Comparison of ENCODE assay signal across 1 cellular context in the genomic region with DNA sequence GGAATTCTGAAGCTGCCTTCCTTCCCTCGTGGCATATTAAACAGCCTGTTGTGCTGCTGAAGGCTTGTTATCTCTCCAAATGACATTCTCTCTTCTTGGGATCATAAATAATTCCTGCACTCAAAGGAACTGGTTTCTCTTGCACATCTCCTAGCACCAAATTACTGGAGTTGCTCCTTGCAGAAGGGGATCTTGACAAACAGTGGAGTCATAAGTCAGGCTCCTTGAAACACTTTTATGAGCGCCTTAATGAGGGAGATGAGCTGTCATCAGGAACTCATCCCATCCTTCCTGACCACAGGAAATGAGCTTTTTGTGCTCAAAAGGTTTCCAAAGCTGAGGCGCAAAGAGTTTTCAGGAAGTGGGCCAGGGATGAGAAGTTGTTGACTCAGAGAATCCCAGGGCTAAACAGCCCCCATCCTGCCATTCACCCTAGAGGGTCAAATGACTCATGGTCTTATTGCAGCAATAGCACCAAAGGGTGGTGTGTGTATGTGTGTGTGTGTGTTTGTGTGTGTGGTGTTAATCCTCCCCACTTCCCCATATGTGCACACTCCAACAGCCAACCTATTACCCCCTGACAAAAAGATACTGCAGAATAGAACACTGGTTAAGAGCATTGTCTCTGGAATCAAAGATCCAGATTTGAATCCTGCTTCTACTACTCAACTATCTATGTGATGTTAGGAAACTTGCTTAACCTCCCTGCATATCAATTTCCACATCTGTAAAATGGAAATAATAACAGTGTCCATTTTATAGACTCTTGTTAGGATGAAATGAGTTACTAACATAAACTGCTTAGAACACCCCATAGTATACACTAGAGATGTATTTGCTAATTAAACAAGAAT.
A peak's percentile ranks its signal among the peaks of the same experiment; 100 is the strongest.
TF ChIP-seq lines count a peak whose summit lies in the region.

No MANE protein-coding gene starts in this region.

TF ChIP-seq in SK-N-SH, 30 proteins besides CTCF, POLR2A, EP300 and RAD21 (continued from another document):
- TF ChIP-seq, protein P1, sequence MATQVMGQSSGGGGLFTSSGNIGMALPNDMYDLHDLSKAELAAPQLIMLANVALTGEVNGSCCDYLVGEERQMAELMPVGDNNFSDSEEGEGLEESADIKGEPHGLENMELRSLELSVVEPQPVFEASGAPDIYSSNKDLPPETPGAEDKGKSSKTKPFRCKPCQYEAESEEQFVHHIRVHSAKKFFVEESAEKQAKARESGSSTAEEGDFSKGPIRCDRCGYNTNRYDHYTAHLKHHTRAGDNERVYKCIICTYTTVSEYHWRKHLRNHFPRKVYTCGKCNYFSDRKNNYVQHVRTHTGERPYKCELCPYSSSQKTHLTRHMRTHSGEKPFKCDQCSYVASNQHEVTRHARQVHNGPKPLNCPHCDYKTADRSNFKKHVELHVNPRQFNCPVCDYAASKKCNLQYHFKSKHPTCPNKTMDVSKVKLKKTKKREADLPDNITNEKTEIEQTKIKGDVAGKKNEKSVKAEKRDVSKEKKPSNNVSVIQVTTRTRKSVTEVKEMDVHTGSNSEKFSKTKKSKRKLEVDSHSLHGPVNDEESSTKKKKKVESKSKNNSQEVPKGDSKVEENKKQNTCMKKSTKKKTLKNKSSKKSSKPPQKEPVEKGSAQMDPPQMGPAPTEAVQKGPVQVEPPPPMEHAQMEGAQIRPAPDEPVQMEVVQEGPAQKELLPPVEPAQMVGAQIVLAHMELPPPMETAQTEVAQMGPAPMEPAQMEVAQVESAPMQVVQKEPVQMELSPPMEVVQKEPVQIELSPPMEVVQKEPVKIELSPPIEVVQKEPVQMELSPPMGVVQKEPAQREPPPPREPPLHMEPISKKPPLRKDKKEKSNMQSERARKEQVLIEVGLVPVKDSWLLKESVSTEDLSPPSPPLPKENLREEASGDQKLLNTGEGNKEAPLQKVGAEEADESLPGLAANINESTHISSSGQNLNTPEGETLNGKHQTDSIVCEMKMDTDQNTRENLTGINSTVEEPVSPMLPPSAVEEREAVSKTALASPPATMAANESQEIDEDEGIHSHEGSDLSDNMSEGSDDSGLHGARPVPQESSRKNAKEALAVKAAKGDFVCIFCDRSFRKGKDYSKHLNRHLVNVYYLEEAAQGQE (IDR thresholded peaks at IDR 0.05; ENCODE audit: low read depth, low read length) = peak; percentile 70; the same call in 1 of the 2 replicates
- TF ChIP-seq NFIC (IDR thresholded peaks at IDR 0.05; ENCODE audit: borderline replicate concordance) (peak; percentile 85), RCOR1 (IDR thresholded peaks at IDR 0.05; ENCODE audit: low read length) (no peak), TEAD4 (IDR thresholded peaks at IDR 0.05; ENCODE audit: borderline replicate concordance, insufficient read depth) (peak; percentile 96), FOXM1 (IDR thresholded peaks at IDR 0.05; ENCODE audit: low read depth) (peak; percentile 81; the same call in 1 of the 2 replicates), RFX5 (IDR thresholded peaks at IDR 0.05; ENCODE audit: low read length) (no peak), FOSL2 (IDR thresholded peaks at IDR 0.05; ENCODE audit: borderline replicate concordance, low read depth) (peak; percentile 99), MXI1 (IDR thresholded peaks at IDR 0.05; ENCODE audit: low read depth, low read length) (no peak), FOXJ3 (CRISPR knock-in tag; IDR thresholded peaks at IDR 0.05) (no peak), RXRA (IDR thresholded peaks at IDR 0.05; ENCODE audit: borderline replicate concordance, low read depth) (peak; percentile 98), GABPA (IDR thresholded peaks at IDR 0.05; ENCODE audit: low read depth) (peak; percentile 45; the same call in 1 of the 2 replicates), NRF1 (IDR thresholded peaks at IDR 0.05; ENCODE audit: low read depth, low read length) (no peak), TCF12 (IDR thresholded peaks at IDR 0.05) (peak; percentile 96), ELF1 (IDR thresholded peaks at IDR 0.05) (peak; percentile 79), SMC3 (IDR thresholded peaks at IDR 0.05; ENCODE audit: low read depth, low read length) (no peak)
- TF ChIP-seq, protein P2, sequence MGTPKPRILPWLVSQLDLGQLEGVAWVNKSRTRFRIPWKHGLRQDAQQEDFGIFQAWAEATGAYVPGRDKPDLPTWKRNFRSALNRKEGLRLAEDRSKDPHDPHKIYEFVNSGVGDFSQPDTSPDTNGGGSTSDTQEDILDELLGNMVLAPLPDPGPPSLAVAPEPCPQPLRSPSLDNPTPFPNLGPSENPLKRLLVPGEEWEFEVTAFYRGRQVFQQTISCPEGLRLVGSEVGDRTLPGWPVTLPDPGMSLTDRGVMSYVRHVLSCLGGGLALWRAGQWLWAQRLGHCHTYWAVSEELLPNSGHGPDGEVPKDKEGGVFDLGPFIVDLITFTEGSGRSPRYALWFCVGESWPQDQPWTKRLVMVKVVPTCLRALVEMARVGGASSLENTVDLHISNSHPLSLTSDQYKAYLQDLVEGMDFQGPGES (IDR thresholded peaks at IDR 0.05; ENCODE audit: low read depth, low read length) = no peak
- TF ChIP-seq, protein P3, sequence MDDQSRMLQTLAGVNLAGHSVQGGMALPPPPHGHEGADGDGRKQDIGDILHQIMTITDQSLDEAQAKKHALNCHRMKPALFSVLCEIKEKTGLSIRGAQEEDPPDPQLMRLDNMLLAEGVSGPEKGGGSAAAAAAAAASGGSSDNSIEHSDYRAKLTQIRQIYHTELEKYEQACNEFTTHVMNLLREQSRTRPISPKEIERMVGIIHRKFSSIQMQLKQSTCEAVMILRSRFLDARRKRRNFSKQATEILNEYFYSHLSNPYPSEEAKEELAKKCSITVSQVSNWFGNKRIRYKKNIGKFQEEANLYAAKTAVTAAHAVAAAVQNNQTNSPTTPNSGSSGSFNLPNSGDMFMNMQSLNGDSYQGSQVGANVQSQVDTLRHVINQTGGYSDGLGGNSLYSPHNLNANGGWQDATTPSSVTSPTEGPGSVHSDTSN (IDR thresholded peaks at IDR 0.05) = peak; percentile 95
